In the genomic region with DNA sequence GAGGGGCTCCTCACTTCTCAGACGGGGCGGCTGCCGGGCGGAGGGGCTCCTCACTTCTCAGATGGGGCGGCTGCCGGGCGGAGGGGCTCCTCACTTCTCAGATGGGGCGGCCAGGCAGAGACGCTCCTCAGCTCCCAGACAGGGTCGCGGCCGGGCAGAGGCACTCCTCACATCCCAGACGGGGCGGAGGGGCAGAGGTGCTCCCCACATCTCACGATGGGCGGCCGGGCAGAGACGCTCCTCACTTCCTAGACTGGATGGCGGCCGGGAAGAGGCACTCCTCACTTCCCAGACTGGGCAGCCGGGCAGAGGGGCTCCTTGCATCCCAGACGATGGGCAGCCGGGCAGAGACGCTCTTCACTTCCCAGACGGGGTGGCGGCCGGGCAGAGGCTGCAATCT, we compare ENCODE assay signal across 6 cellular contexts. TPM values are rescaled to one million over a fixed set of nuclear protein-coding genes. Genes with fewer than 3 reads are reported as not detected.
"Had no signal": no experiment of that assay in that cellular context is flagged by ENCODE, and none has a peak within 500 bp of the region (broad histone marks: within the 10 kb centered on the region; RNA-seq: fewer than 3 reads in every experiment).

No MANE protein-coding gene starts in this region.

RNA-seq across cellular contexts. Expression of a gene that starts 25.9 kb away (rescaled TPM):
- total RNA-seq: aorta, ascending aorta, astrocyte, breast epithelium, cardiac muscle cell, cardiac septum had no signal
